ENCODE assay signal across 19 cellular contexts in genomic region chr17:59074494-59074893, GRCh38. TPM values are rescaled to one million over a fixed set of nuclear protein-coding genes. Genes with fewer than 3 reads are reported as not detected.
DNase-seq lines count a peak whose midpoint lies in the region; ATAC-seq and TF ChIP-seq lines count a peak whose summit lies in the region.
"Had no signal": no experiment of that assay in that cellular context is flagged by ENCODE, and none has a peak within 500 bp of the region (broad histone marks: within the 10 kb centered on the region; RNA-seq: fewer than 3 reads in every experiment).

No MANE protein-coding gene starts in this region.

- H3K27ac ChIP-seq in gastrocnemius medialis: no peak overlapping the region
- H3K27ac ChIP-seq: dorsolateral prefrontal cortex, ovary had no signal

- H3K27me3 ChIP-seq in gastrocnemius medialis: no peaks in the 10 kb centered on the region
- H3K27me3 ChIP-seq: dorsolateral prefrontal cortex, ovary had no signal

- no peaks in the 10 kb centered on the region for H3K4me1 ChIP-seq in gastrocnemius medialis

- no peaks in the 10 kb centered on the region for H3K9me3 ChIP-seq in gastrocnemius medialis
- H3K9me3 ChIP-seq: ovary had no signal

- in situ Hi-C loops in gastrocnemius medialis (cut with MboI; ENCODE audit: low sequenced_read_pairs in 4 of 4): no loop called here

- peak; percentile 2 for DNase-seq in AG08395 (ENCODE audit: low spot score)
- peak; percentile 68 for DNase-seq in LHCN-M2 (ENCODE audit: low read depth)
- peak; percentile 64 for DNase-seq in dedifferentiated amniotic fluid mesenchymal stem cell (ENCODE audit: extremely low spot score)
- peak; percentile 36 for DNase-seq in kidney glomerular epithelial cell (lab: John Stamatoyannopoulos, UW)
- no peak for DNase-seq in gastrocnemius medialis
- DNase-seq in activated naive CD4-positive, alpha-beta T cell treated with anti-CD3 and anti-CD28 coated beads, Interleukin-2, amount 50 U/mL, for 16 hours: no peak
- no peak for DNase-seq in 8988T
- DNase-seq in activated CD8-positive, alpha-beta memory T cell treated with anti-CD3 and anti-CD28 coated beads, Interleukin-2, amount 50 U/mL, for 4 hours: no peak
- DNase-seq: activated CD4-positive, alpha-beta T cell treated with anti-CD3 and anti-CD28 coated beads for 4 hours; activated T-cell treated with anti-CD3 and anti-CD28 coated beads, Interleukin-2, amount 50 U/mL, for 4 hours; amygdala; DND-41; dorsolateral prefrontal cortex; kidney; NCI-H2107; ovary; stimulated activated naive CD4-positive, alpha-beta T cell treated with Interleukin-2 at 50 U/mL for 16 hours; T1000 had no signal

- TF ChIP-seq CTCF in gastrocnemius medialis (IDR thresholded peaks at IDR 0.05 in 4 of 5, conservative IDR thresholded peaks at IDR 0.05 in 1 of 5): no peak

- no peak for TF ChIP-seq POLR2A in gastrocnemius medialis (IDR thresholded peaks at IDR 0.05)

- intact Hi-C loops in gastrocnemius medialis (cut with DNase I; ENCODE audit: low total_unique reads): no loop called here

- ATAC-seq in gastrocnemius medialis: no peak
- ATAC-seq: activated T-cell treated with anti-CD3 and anti-CD28 coated beads, Interleukin-2, amount 50 U/mL, for 4 hours; GM12878 had no signal

- no peak overlapping the region for H3K4me3 ChIP-seq in gastrocnemius medialis
- H3K4me3 ChIP-seq: dorsolateral prefrontal cortex, GM12878, ovary had no signal

- peaks cover 0 to 51% of the 10 kb centered on the region in 2 donors for H3K36me3 ChIP-seq in gastrocnemius medialis
- H3K36me3 ChIP-seq: ovary had no signal

RNA-seq across cellular contexts. Expression of gene TRIM37, which starts 32.2 kb away (rescaled TPM):
- total RNA-seq in LHCN-M2 (2014; rRNA removed) (33.5 and 40.4 TPM in 2 replicates), gastrocnemius medialis (10 to 100 TPM; 16.1 to 17.5 (median 16.3) TPM)
- polyA plus RNA-seq in LHCN-M2 (2012): 13.5 TPM

Comparison
In these comparisons a context has a peak if more than half of its experiments do, and no peak if none do; other contexts are left out.
1. DNase-seq: peak in AG08395 (single experiment), LHCN-M2 (single experiment), dedifferentiated amniotic fluid mesenchymal stem cell (single experiment) and kidney glomerular epithelial cell (single experiment); none in gastrocnemius medialis (0 of 2), activated naive CD4-positive, alpha-beta T cell treated with anti-CD3 and anti-CD28 coated beads, Interleukin-2, amount 50 U/mL, for 16 hours (single experiment), 8988T (single experiment) and activated CD8-positive, alpha-beta memory T cell treated with anti-CD3 and anti-CD28 coated beads, Interleukin-2, amount 50 U/mL, for 4 hours (single experiment).